Comparison of ENCODE assay signal across 17 cellular contexts in genomic region chr18:59907660-59908059, GRCh38. TPM values are rescaled to one million over a fixed set of nuclear protein-coding genes. Genes with fewer than 3 reads are reported as not detected.
DNase-seq lines count a peak whose midpoint lies in the region; ATAC-seq and TF ChIP-seq lines count a peak whose summit lies in the region.
"Had no signal": no experiment of that assay in that cellular context is flagged by ENCODE, and none has a peak within 500 bp of the region (broad histone marks: within the 10 kb centered on the region; RNA-seq: fewer than 3 reads in every experiment).

No MANE protein-coding gene starts in this region.

- H3K36me3 Mint-ChIP-seq in activated CD8-positive, alpha-beta T cell treated with anti-CD3 and anti-CD28 coated beads for 36 hours (ENCODE audit: low read depth): peaks cover 20% of the 10 kb centered on the region
- H3K36me3 Mint-ChIP-seq in activated CD8-positive, alpha-beta T cell treated with anti-CD3 and anti-CD28 coated beads, Interleukin-2, amount 10 ng/mL, durations not matched to agents 7 days and 5 days (ENCODE audit: low read depth): peaks cover 20% of the 10 kb centered on the region
- H3K36me3 Mint-ChIP-seq in memory B cell: peaks cover 7% of the 10 kb centered on the region

- no peaks in the 10 kb centered on the region for H3K79me2 ChIP-seq in Karpas-422 (ENCODE audit: low read length)

- no peak overlapping the region for H3K27ac ChIP-seq in Karpas-422 (ENCODE audit: low read length)
- H3K27ac ChIP-seq: cardiac muscle cell, dorsolateral prefrontal cortex, neural progenitor cell, tibial artery had no signal

- H3K9me3 ChIP-seq in Karpas-422 (ENCODE audit: low read length): no peaks in the 10 kb centered on the region
- H3K9me3 ChIP-seq: tibial artery had no signal

- no peak for DNase-seq in activated CD8-positive, alpha-beta T cell treated with anti-CD3 and anti-CD28 coated beads for 36 hours
- DNase-seq in activated CD8-positive, alpha-beta T cell treated with anti-CD3 and anti-CD28 coated beads, Interleukin-2, amount 10 ng/mL, durations not matched to agents 7 days and 5 days: no peak
- DNase-seq in Karpas-422: no peak
- no peak for DNase-seq in memory B cell (ENCODE audit: low spot score in 2 of 2)
- no peak for DNase-seq in AG08395 (ENCODE audit: low spot score)
- no peak for DNase-seq in NCI-H1105 treated with DMSO at 0.1 percent for 48 hours (lab: John Stamatoyannopoulos, UW)
- no peak for DNase-seq in stimulated activated CD4-positive, alpha-beta T cell treated with anti-CD3 and anti-CD28 coated beads, Interleukin-2, amount 100 ng/mL, for 48 hours
- DNase-seq: DMS153; dorsolateral prefrontal cortex; midbrain; NCI-H1417 treated with DMSO at 0.1 percent for 48 hours; PC-9; stimulated activated CD4-positive, alpha-beta T cell treated with anti-CD3 and anti-CD28 coated beads, Interleukin-12 subunit alpha, Interleukin-12 subunit beta, amount 100 ng/mL, for 4 hours; tibial artery had no signal

- peaks cover 9% of the 10 kb centered on the region; the same call in 1 of the 2 replicates for H4K20me1 ChIP-seq in Karpas-422 (ENCODE audit: insufficient read depth, low read depth, low read length)

- peak overlapping the region; percentile 17; the same call in 1 of the 2 replicates for H3K4me3 ChIP-seq in Karpas-422 (ENCODE audit: low read length)
- H3K4me3 ChIP-seq: cardiac muscle cell, dorsolateral prefrontal cortex, neural progenitor cell, tibial artery had no signal

- H3K27me3 Mint-ChIP-seq in activated CD8-positive, alpha-beta T cell treated with anti-CD3 and anti-CD28 coated beads for 36 hours: no peaks in the 10 kb centered on the region
- peaks cover 4% of the 10 kb centered on the region for H3K27me3 Mint-ChIP-seq in activated CD8-positive, alpha-beta T cell treated with anti-CD3 and anti-CD28 coated beads, Interleukin-2, amount 10 ng/mL, durations not matched to agents 7 days and 5 days (ENCODE audit: low read depth)
- no peaks in the 10 kb centered on the region for H3K27me3 Mint-ChIP-seq in memory B cell

- no peaks in the 10 kb centered on the region for H3K9me2 ChIP-seq in Karpas-422 (replicated peaks; ENCODE audit: insufficient read depth, low read length)

- no peak for ATAC-seq in activated CD8-positive, alpha-beta T cell treated with anti-CD3 and anti-CD28 coated beads for 36 hours
- ATAC-seq in activated CD8-positive, alpha-beta T cell treated with anti-CD3 and anti-CD28 coated beads, Interleukin-2, amount 10 ng/mL, durations not matched to agents 7 days and 5 days: no peak
- peak; percentile 17 for ATAC-seq in GM19351 (IDR thresholded peaks at IDR 0.05; ENCODE audit: unreplicated experiment)
- ATAC-seq in memory B cell (ENCODE audit: low read depth): no peak

- no peak overlapping the region for H3K9ac ChIP-seq in Karpas-422 (ENCODE audit: low read length)
- H3K9ac ChIP-seq: neural progenitor cell had no signal

- H2AFZ ChIP-seq in Karpas-422 (ENCODE audit: low read length): no peak overlapping the region
- H2AFZ ChIP-seq: neural progenitor cell had no signal

- H3K27ac Mint-ChIP-seq in activated CD8-positive, alpha-beta T cell treated with anti-CD3 and anti-CD28 coated beads for 36 hours: peak overlapping the region; percentile 71
- H3K27ac Mint-ChIP-seq in activated CD8-positive, alpha-beta T cell treated with anti-CD3 and anti-CD28 coated beads, Interleukin-2, amount 10 ng/mL, durations not matched to agents 7 days and 5 days: no peak overlapping the region
- H3K27ac Mint-ChIP-seq in memory B cell: peak overlapping the region; percentile 96
- H3K27ac Mint-ChIP-seq: neural progenitor cell had no signal

- H3K9me3 Mint-ChIP-seq in activated CD8-positive, alpha-beta T cell treated with anti-CD3 and anti-CD28 coated beads for 36 hours: no peaks in the 10 kb centered on the region
- H3K9me3 Mint-ChIP-seq in activated CD8-positive, alpha-beta T cell treated with anti-CD3 and anti-CD28 coated beads, Interleukin-2, amount 10 ng/mL, durations not matched to agents 7 days and 5 days (ENCODE audit: insufficient read depth): no peaks in the 10 kb centered on the region
- no peaks in the 10 kb centered on the region for H3K9me3 Mint-ChIP-seq in memory B cell
- H3K9me3 Mint-ChIP-seq: neural progenitor cell had no signal

- intact Hi-C loops in activated CD8-positive, alpha-beta T cell treated with anti-CD3 and anti-CD28 coated beads for 36 hours (cut with micrococcal nuclease): loop anchor here (5.0 to 10.0 kb wide), 2 partner anchors 45 to 553 kb away; partner anchors contain the start of gene LMAN1

- TF ChIP-seq CTCF in activated CD8-positive, alpha-beta T cell treated with anti-CD3 and anti-CD28 coated beads for 36 hours (IDR thresholded peaks at IDR 0.05): no peak

- no peak overlapping the region for H3K4me3 Mint-ChIP-seq in activated CD8-positive, alpha-beta T cell treated with anti-CD3 and anti-CD28 coated beads for 36 hours
- no peak overlapping the region for H3K4me3 Mint-ChIP-seq in activated CD8-positive, alpha-beta T cell treated with anti-CD3 and anti-CD28 coated beads, Interleukin-2, amount 10 ng/mL, durations not matched to agents 7 days and 5 days
- peak overlapping the region; percentile 54 for H3K4me3 Mint-ChIP-seq in memory B cell
- H3K4me3 Mint-ChIP-seq: neural progenitor cell had no signal

- H3K4me1 Mint-ChIP-seq in activated CD8-positive, alpha-beta T cell treated with anti-CD3 and anti-CD28 coated beads for 36 hours (ENCODE audit: low read depth): peaks cover 53% of the 10 kb centered on the region
- peaks cover 51% of the 10 kb centered on the region for H3K4me1 Mint-ChIP-seq in activated CD8-positive, alpha-beta T cell treated with anti-CD3 and anti-CD28 coated beads, Interleukin-2, amount 10 ng/mL, durations not matched to agents 7 days and 5 days (ENCODE audit: low read depth)
- H3K4me1 Mint-ChIP-seq in memory B cell: peaks cover 45% of the 10 kb centered on the region

- peak overlapping the region; percentile 55 for H3K4me2 ChIP-seq in Karpas-422 (ENCODE audit: low read depth, low read length, poor library complexity, severe bottlenecking)

- H3K4me1 ChIP-seq in Karpas-422 (ENCODE audit: low read length): peaks cover 65% of the 10 kb centered on the region
- H3K4me1 ChIP-seq: neural progenitor cell, tibial artery had no signal

- CTCF ChIA-PET in activated CD8-positive, alpha-beta T cell treated with anti-CD3 and anti-CD28 coated beads for 36 hours (lab: Charles Lee): interaction anchor here (1.0 kb wide), 1 partner anchor 89 kb away, joined by 3 read pairs; no protein-coding TSS in a partner anchor
- CTCF ChIA-PET in activated CD8-positive, alpha-beta T cell treated with anti-CD3 and anti-CD28 coated beads, Interleukin-2, amount 10 ng/mL, durations not matched to agents 7 days and 5 days (lab: Charles Lee): interaction anchor here (1.0 to 1.1 kb wide), 2 partner anchors 15 to 35 kb away, joined by 3 to 5 read pairs; no protein-coding TSS in a partner anchor

- H3K27me3 ChIP-seq in Karpas-422 (ENCODE audit: low read length): no peaks in the 10 kb centered on the region

- POLR2A ChIA-PET in activated CD8-positive, alpha-beta T cell treated with anti-CD3 and anti-CD28 coated beads for 36 hours (lab: Charles Lee): interaction anchor here (0.6 to 1.0 kb wide), 2 partner anchors 14 to 116 kb away, joined by 3 to 4 read pairs; no protein-coding TSS in a partner anchor
- POLR2A ChIA-PET in activated CD8-positive, alpha-beta T cell treated with anti-CD3 and anti-CD28 coated beads, Interleukin-2, amount 10 ng/mL, durations not matched to agents 7 days and 5 days (lab: Charles Lee): no interaction called here

- peaks cover 10% of the 10 kb centered on the region for H3K36me3 ChIP-seq in Karpas-422 (ENCODE audit: insufficient read depth, low read length)
- H3K36me3 ChIP-seq: cardiac muscle cell, neural progenitor cell, tibial artery had no signal

RNA-seq across cellular contexts. Expression of gene PMAIP1, which starts 7.9 kb away (rescaled TPM):
- total RNA-seq in activated CD8-positive, alpha-beta T cell treated with anti-CD3 and anti-CD28 coated beads for 36 hours: 10 to 100 TPM; 92.8 to 98.9 TPM
- 10 to 100 TPM; 26.4 to 30.5 TPM for total RNA-seq in activated CD8-positive, alpha-beta T cell treated with anti-CD3 and anti-CD28 coated beads, Interleukin-2, amount 10 ng/mL, durations not matched to agents 7 days and 5 days
- total RNA-seq in Karpas-422 (2014; rRNA removed; shearing (Covaris generic); ENCODE audit: low replicate concordance): 43.4 and 52.8 TPM in 2 replicates
